ENCODE assay signal across 12 cellular contexts in genomic region chr6:12266571-12266970, GRCh38. TPM values are rescaled to one million over a fixed set of nuclear protein-coding genes. Genes with fewer than 3 reads are reported as not detected.
DNase-seq lines count a peak whose midpoint lies in the region; ATAC-seq and TF ChIP-seq lines count a peak whose summit lies in the region.
"Had no signal": no experiment of that assay in that cellular context is flagged by ENCODE, and none has a peak within 500 bp of the region (broad histone marks: within the 10 kb centered on the region; RNA-seq: fewer than 3 reads in every experiment).

No MANE protein-coding gene starts in this region.

- no peak overlapping the region for H3K4me3 ChIP-seq in brain microvascular endothelial cell (ENCODE audit: low read depth, low read length)
- no peak overlapping the region for H3K4me3 ChIP-seq in CD8-positive, alpha-beta T cell (ENCODE audit: low read depth, low read length)

- CTCF ChIA-PET in CD8-positive, alpha-beta T cell (lab: Charles Lee) = no interaction called here

- no peak for TF ChIP-seq CTCF in brain microvascular endothelial cell (IDR thresholded peaks at IDR 0.05; ENCODE audit: low read depth, low read length, missing control alignments)
- TF ChIP-seq CTCF in CD8-positive, alpha-beta T cell (IDR thresholded peaks at IDR 0.05) = no peak

- no peak overlapping the region for H3K4me3 Mint-ChIP-seq in CD8-positive, alpha-beta T cell
- H3K4me3 Mint-ChIP-seq: CD8-positive, alpha-beta memory T cell; immature natural killer cell had no signal

- intact Hi-C loops in CD8-positive, alpha-beta T cell (cut with DNase I, micrococcal nuclease) = no loop called here

- no peak overlapping the region for H3K27ac Mint-ChIP-seq in CD8-positive, alpha-beta T cell
- H3K27ac Mint-ChIP-seq: CD8-positive, alpha-beta memory T cell; immature natural killer cell had no signal

- peaks cover 5% of the 10 kb centered on the region for H3K9me3 Mint-ChIP-seq in CD8-positive, alpha-beta T cell

- in situ Hi-C loops in brain microvascular endothelial cell (cut with HindIII; ENCODE audit: low pct_ligation_motif_present, low sequenced_read_pairs) = no loop called here

- H3K36me3 Mint-ChIP-seq in CD8-positive, alpha-beta T cell = no peaks in the 10 kb centered on the region
- H3K36me3 Mint-ChIP-seq: immature natural killer cell had no signal

- ATAC-seq in CD8-positive, alpha-beta T cell = no peak

- H3K27me3 ChIP-seq in brain microvascular endothelial cell (replicated peaks) = no peaks in the 10 kb centered on the region
- no peaks in the 10 kb centered on the region for H3K27me3 ChIP-seq in CD8-positive, alpha-beta T cell (ENCODE audit: insufficient read depth, low read length)

- H3K4me1 Mint-ChIP-seq in CD8-positive, alpha-beta T cell (ENCODE audit: low read depth) = no peaks in the 10 kb centered on the region

- no peaks in the 10 kb centered on the region for H3K27me3 Mint-ChIP-seq in CD8-positive, alpha-beta T cell (ENCODE audit: low read depth)

- peak overlapping the region; percentile 14 for H3K27ac ChIP-seq in brain microvascular endothelial cell
- H3K27ac ChIP-seq in CD8-positive, alpha-beta T cell (ENCODE audit: low read depth, low read length) = no peak overlapping the region

- DNase-seq in GM03348 (ENCODE audit: low spot score) (peak; percentile 65), NOMO-1 treated with DMSO at 0.1 percent for 48 hours (lab: John Stamatoyannopoulos, UW; ENCODE audit: unreplicated experiment) (peak; percentile 82), brain microvascular endothelial cell (peak; percentile 72), myocyte (ENCODE audit: low read depth) (peak; percentile 16), hypothalamus (lab: John Stamatoyannopoulos, UW) (no peak), SHP77 (lab: John Stamatoyannopoulos, UW) (no peak), NCI-H146 (lab: John Stamatoyannopoulos, UW) (no peak)
- no peak for DNase-seq in CD8-positive, alpha-beta T cell
- DNase-seq: CD8-positive, alpha-beta memory T cell; immature natural killer cell; NCI-H1694; substantia nigra had no signal

- H3K36me3 ChIP-seq in brain microvascular endothelial cell (replicated peaks) = no peaks in the 10 kb centered on the region
- H3K36me3 ChIP-seq in CD8-positive, alpha-beta T cell (ENCODE audit: insufficient read depth, low read length) = no peaks in the 10 kb centered on the region

- H3K4me1 ChIP-seq in CD8-positive, alpha-beta T cell (ENCODE audit: insufficient read depth, low read length) = no peaks in the 10 kb centered on the region

- H3K9me3 ChIP-seq in CD8-positive, alpha-beta T cell (ENCODE audit: low read length) = peaks cover 3% of the 10 kb centered on the region

- POLR2A ChIA-PET in CD8-positive, alpha-beta T cell (lab: Charles Lee) = no interaction called here

RNA-seq across cellular contexts. Expression of gene EDN1, which starts 23.6 kb away (rescaled TPM):
- 0.16 and 0.29 TPM in 2 replicates for total RNA-seq in myocyte
- polyA plus RNA-seq in myocyte (2012) = 2.1 TPM
- 1 to 10 TPM in 1 of 2 experiments, under 1 TPM in 1; 0.95 to 1.0 TPM for total RNA-seq in CD8-positive, alpha-beta T cell
- polyA plus RNA-seq: CD8-positive, alpha-beta memory T cell; immature natural killer cell had no signal

Comparison
In these comparisons a context has a peak if more than half of its experiments do, and no peak if none do; other contexts are left out.
1. DNase-seq: peak in GM03348 (single experiment), NOMO-1 treated with DMSO at 0.1 percent for 48 hours (single experiment), brain microvascular endothelial cell (single experiment) and myocyte (single experiment); none in hypothalamus (0 of 51), CD8-positive, alpha-beta T cell (0 of 7), SHP77 (0 of 2) and NCI-H146 (single experiment).